12 cellular contexts compared by ENCODE assay signal in the genomic region with DNA sequence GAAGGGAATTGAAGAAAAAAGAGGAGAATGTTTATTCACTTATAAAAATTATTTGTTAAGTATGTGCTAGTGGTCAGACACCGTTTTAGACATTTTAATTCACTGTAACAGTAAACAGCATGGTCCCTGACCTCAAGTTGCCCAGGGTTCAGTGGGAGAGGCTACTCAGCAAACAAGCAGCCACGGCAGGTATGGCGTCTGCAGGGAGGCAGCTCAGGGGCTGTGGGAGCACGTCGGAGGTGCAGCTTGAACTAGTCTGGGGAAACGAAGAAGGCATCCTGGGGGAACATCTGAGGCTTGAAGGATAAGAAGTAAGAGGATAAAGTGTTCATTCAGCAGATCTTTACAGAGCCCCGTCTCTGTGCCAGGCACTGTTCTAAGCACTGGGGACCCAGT.
DNase-seq lines count a peak whose midpoint lies in the region; ATAC-seq, FAIRE-seq and TF ChIP-seq lines count a peak whose summit lies in the region.
"Had no signal": no experiment of that assay in that cellular context is flagged by ENCODE, and none has a peak within 500 bp of the region (broad histone marks: within the 10 kb centered on the region; RNA-seq: fewer than 3 reads in every experiment).

No MANE protein-coding gene starts in this region.

- H3K79me2 ChIP-seq in GM23248 (ENCODE audit: insufficient read depth) = peaks cover 55% of the 10 kb centered on the region

- 74 to 84% methylated on average over 7 of the region's 7 CpGs for WGBS in GM23248 (ENCODE audit: low coverage in 1 of 2, low lambda C conversion rate in 2 of 2, missing lambda C conversion rate in 2 of 2), 2 experiments

- H3K9ac ChIP-seq in GM23248 = no peak overlapping the region

- H3K9me2 ChIP-seq in GM23248 (ENCODE audit: insufficient read depth) = no peaks in the 10 kb centered on the region

- H3F3A ChIP-seq in GM23248 (ENCODE audit: insufficient read depth) = peaks cover 32% of the 10 kb centered on the region

- H3K27me3 Mint-ChIP-seq in HFFc6 (ENCODE audit: insufficient read depth) = no peaks in the 10 kb centered on the region
- no peaks in the 10 kb centered on the region for H3K27me3 Mint-ChIP-seq in activated naive CD8-positive, alpha-beta T cell treated with anti-CD3 and anti-CD28 coated beads for 36 hours

- no peak for TF ChIP-seq CTCF in HFFc6 (IDR thresholded peaks at IDR 0.05)
- TF ChIP-seq CTCF in gastrocnemius medialis (IDR thresholded peaks at IDR 0.05 in 4 of 5, conservative IDR thresholded peaks at IDR 0.05 in 1 of 5) = no peak

- no peak overlapping the region for H2AFZ ChIP-seq in GM23248

- TF ChIP-seq POLR2A in GM12892 (IDR thresholded peaks at IDR 0.05; ENCODE audit: low read depth, low read length) (no peak), gastrocnemius medialis (IDR thresholded peaks at IDR 0.05) (no peak)

- H4K20me1 ChIP-seq in GM23248 (ENCODE audit: insufficient read depth) = no peaks in the 10 kb centered on the region

- H3K27me3 ChIP-seq in gastrocnemius medialis (no peaks in the 10 kb centered on the region), GM23248 (replicated peaks; ENCODE audit: insufficient read depth) (no peaks in the 10 kb centered on the region)
- H3K27me3 ChIP-seq: heart right ventricle had no signal

- H3K4me1 ChIP-seq in gastrocnemius medialis (peaks cover 49 to 69% of the 10 kb centered on the region in 2 donors), GM23248 (ENCODE audit: insufficient read depth) (peaks cover 31% of the 10 kb centered on the region)

- H3K4me3 Mint-ChIP-seq in HFFc6 = no peak overlapping the region
- no peak overlapping the region for H3K4me3 Mint-ChIP-seq in activated naive CD8-positive, alpha-beta T cell treated with anti-CD3 and anti-CD28 coated beads for 36 hours
- H3K4me3 Mint-ChIP-seq: nephron had no signal

- no peaks in the 10 kb centered on the region for H3K36me3 ChIP-seq in gastrocnemius medialis
- H3K36me3 ChIP-seq in GM23248 (ENCODE audit: low read depth) = no peaks in the 10 kb centered on the region

- no peak for DNase-seq in GM12892 (ENCODE audit: insufficient read length)
- DNase-seq in HFFc6 = no peak
- DNase-seq in activated naive CD8-positive, alpha-beta T cell treated with anti-CD3 and anti-CD28 coated beads for 36 hours = no peak
- DNase-seq in gastrocnemius medialis = no peak
- no peak for DNase-seq in OCI-M1 (lab: John Stamatoyannopoulos, UW)
- DNase-seq in DMS79 (lab: John Stamatoyannopoulos, UW) = no peak
- no peak for DNase-seq in GM23248
- DNase-seq: cortex of kidney, heart right ventricle had no signal

- intact Hi-C loops in gastrocnemius medialis (cut with DNase I; ENCODE audit: low total_unique reads) = loop anchor here (5.0 kb wide), 1 partner anchor 273 kb away; no protein-coding TSS in a partner anchor

- H3K36me3 Mint-ChIP-seq in HFFc6 (ENCODE audit: low read depth) = peaks cover 8% of the 10 kb centered on the region; the same call in 1 of the 2 replicates
- H3K36me3 Mint-ChIP-seq in activated naive CD8-positive, alpha-beta T cell treated with anti-CD3 and anti-CD28 coated beads for 36 hours = peaks cover 44% of the 10 kb centered on the region

- peak; percentile 56 for FAIRE-seq in GM12892 (lab: Jason Lieb, UNC)
- FAIRE-seq: RCC 7860 had no signal

- H3K4me3 ChIP-seq in gastrocnemius medialis = no peak overlapping the region
- H3K4me3 ChIP-seq in GM23248 = no peak overlapping the region
- H3K4me3 ChIP-seq: heart right ventricle had no signal

- H3K9me3 Mint-ChIP-seq in HFFc6 = no peaks in the 10 kb centered on the region
- H3K9me3 Mint-ChIP-seq in activated naive CD8-positive, alpha-beta T cell treated with anti-CD3 and anti-CD28 coated beads for 36 hours = no peaks in the 10 kb centered on the region
- H3K9me3 Mint-ChIP-seq: nephron had no signal

- H3K27ac Mint-ChIP-seq in HFFc6 = peak overlapping the region; percentile 32; the same call in 1 of the 2 replicates
- peak overlapping the region; percentile 85 for H3K27ac Mint-ChIP-seq in activated naive CD8-positive, alpha-beta T cell treated with anti-CD3 and anti-CD28 coated beads for 36 hours

- H3K27ac ChIP-seq in gastrocnemius medialis = peak overlapping the region; percentile 58 to 83 (median 74)
- no peak overlapping the region for H3K27ac ChIP-seq in GM23248

- no peak overlapping the region for H3K4me2 ChIP-seq in GM23248 (ENCODE audit: unreplicated experiment)

- ATAC-seq in gastrocnemius medialis = no peak
- no peak for ATAC-seq in activated CD4-positive, CD25-positive, alpha-beta regulatory T cell treated with anti-CD3 and anti-CD28 coated beads, Interleukin-2, amount 50 U/mL, for 24 hours
- ATAC-seq: heart right ventricle had no signal

- peaks cover 48% of the 10 kb centered on the region for H3K4me1 Mint-ChIP-seq in HFFc6 (ENCODE audit: low read depth)
- peaks cover 76% of the 10 kb centered on the region for H3K4me1 Mint-ChIP-seq in activated naive CD8-positive, alpha-beta T cell treated with anti-CD3 and anti-CD28 coated beads for 36 hours

- in situ Hi-C loops in gastrocnemius medialis (cut with MboI; ENCODE audit: low sequenced_read_pairs in 4 of 4) = no loop called here
- in situ Hi-C loops in GM23248 (cut with MboI) = no loop called here

- no peaks in the 10 kb centered on the region for H3K9me3 ChIP-seq in gastrocnemius medialis
- H3K9me3 ChIP-seq in GM23248 (ENCODE audit: low read depth) = no peaks in the 10 kb centered on the region
- H3K9me3 ChIP-seq: heart right ventricle had no signal
